In the genomic region with DNA sequence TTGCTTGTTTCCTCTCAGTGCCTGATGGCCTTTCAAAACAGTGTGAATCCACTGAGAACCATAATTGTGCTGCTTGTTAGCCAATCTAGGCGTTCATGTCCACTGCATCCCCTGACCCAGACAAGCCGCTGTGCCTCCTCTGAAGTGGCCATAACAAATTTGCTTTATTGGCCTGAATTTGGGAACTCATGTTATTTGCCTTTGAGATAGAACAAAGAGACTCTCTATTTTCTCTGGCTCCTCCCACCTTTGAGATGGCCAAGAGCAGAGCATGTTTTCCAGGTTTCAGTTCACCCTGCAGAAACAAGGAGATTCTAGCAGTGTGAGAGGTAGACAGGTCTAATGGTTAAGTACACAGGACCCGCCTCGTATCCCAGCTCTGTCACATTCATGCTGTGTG, we compare ENCODE assay signal across 20 cellular contexts.
DNase-seq lines count a peak whose midpoint lies in the region; ATAC-seq, FAIRE-seq and TF ChIP-seq lines count a peak whose summit lies in the region.
"Had no signal": no experiment of that assay in that cellular context is flagged by ENCODE, and none has a peak within 500 bp of the region (broad histone marks: within the 10 kb centered on the region; RNA-seq: fewer than 3 reads in every experiment).

No MANE protein-coding gene starts in this region.

- no peak overlapping the region for H3K27ac ChIP-seq in HepG2 (ENCODE audit: extremely low read length, insufficient read depth, low read length)
- no peak overlapping the region for H3K27ac ChIP-seq in right lobe of liver
- no peak overlapping the region for H3K27ac ChIP-seq in prostate gland
- H3K27ac ChIP-seq: A549 had no signal

- H3K27me3 ChIP-seq in HepG2 (ENCODE audit: control insufficient read depth in 1 of 2, insufficient read depth in 2 of 2, low read length in 2 of 2) = peaks cover 2 to 12% of the 10 kb centered on the region in 2 experiments; a peak in 2 of 5 replicates
- H3K27me3 ChIP-seq in right lobe of liver = no peaks in the 10 kb centered on the region
- no peaks in the 10 kb centered on the region for H3K27me3 ChIP-seq in prostate gland (replicated peaks; ENCODE audit: insufficient read depth)

- no peak for FAIRE-seq in HepG2 (lab: Jason Lieb, UNC)
- FAIRE-seq: A549, G401.6, GM12892 had no signal

- no peak overlapping the region for H3K4me2 ChIP-seq in HepG2 (ENCODE audit: low read depth, low read length)
- H3K4me2 ChIP-seq: A549 had no signal

- POLR2A ChIA-PET in HepG2 (lab: Yijun Ruan, JAX) = no interaction called here

- peak; percentile 66 for DNase-seq in HepG2 (ENCODE audit: low spot score)
- no peak for DNase-seq in right lobe of liver
- DNase-seq in globus pallidus (ENCODE audit: low spot score) = peak; percentile 9
- peak; percentile 21 for DNase-seq in prostate gland (ENCODE audit: low spot score)
- DNase-seq in NCI-H526 (lab: John Stamatoyannopoulos, UW) = no peak
- no peak for DNase-seq in AG20443 (ENCODE audit: low spot score)
- no peak for DNase-seq in NCI-H2029 (lab: John Stamatoyannopoulos, UW)
- DNase-seq: 8988T; ACHN; C1 segment of cervical spinal cord; Caco-2; CD4-positive, alpha-beta memory T cell; DMS153; DND-41; GOT3; H7; HCEC 1CT had no signal

- 3% methylated on average over 4 of the region's 4 CpGs for WGBS in HepG2 (ENCODE audit: low lambda C conversion rate)
- WGBS in right lobe of liver (ENCODE audit: insufficient coverage, low coverage, low lambda C conversion rate, missing lambda C conversion rate) = 75% methylated on average over 4 of the region's 4 CpGs
- WGBS in prostate gland = 48% methylated on average over 4 of the region's 4 CpGs

- no peak for TF ChIP-seq EP300 in HepG2 (IDR thresholded peaks at IDR 0.05; ENCODE audit: low read depth in 2 of 2, low read length in 2 of 2)
- TF ChIP-seq EP300 in HepG2 (CRISPR knock-in tag; IDR thresholded peaks at IDR 0.05; ENCODE audit: borderline replicate concordance) = no peak

- TF ChIP-seq POLR2A in HepG2 (IDR thresholded peaks at IDR 0.05; ENCODE audit: insufficient read depth in 1 of 2, low read depth in 2 of 2, low read length in 2 of 2) = no peak
- no peak for TF ChIP-seq POLR2A in right lobe of liver (IDR thresholded peaks at IDR 0.05)
- no peak for TF ChIP-seq POLR2A in prostate gland (IDR thresholded peaks at IDR 0.05)

- no peaks in the 10 kb centered on the region for H4K20me1 ChIP-seq in HepG2 (ENCODE audit: insufficient read depth, low read length)

- no peaks in the 10 kb centered on the region for H3K9me3 ChIP-seq in HepG2 (ENCODE audit: low read length)
- no peaks in the 10 kb centered on the region for H3K9me3 ChIP-seq in right lobe of liver
- H3K9me3 ChIP-seq in prostate gland = no peaks in the 10 kb centered on the region
- H3K9me3 ChIP-seq: A549, Caco-2 had no signal

- no peak overlapping the region for H3K9ac ChIP-seq in HepG2 (ENCODE audit: insufficient read depth, low read depth, low read length)

- ATAC-seq in HepG2 (no peak), right lobe of liver (no peak)
- ATAC-seq: A549 had no signal

- H3K36me3 ChIP-seq in HepG2 (replicated peaks in 1 of 2; ENCODE audit: control insufficient read depth in 1 of 2, insufficient read depth in 2 of 2, low read length in 2 of 2) = no peaks in the 10 kb centered on the region
- no peaks in the 10 kb centered on the region for H3K36me3 ChIP-seq in right lobe of liver
- H3K36me3 ChIP-seq in prostate gland = no peaks in the 10 kb centered on the region

- no peak for TF ChIP-seq RAD21 in HepG2 (CRISPR knock-in tag; IDR thresholded peaks at IDR 0.05)

- CTCF ChIA-PET in HepG2 (lab: Yijun Ruan, JAX; ENCODE audit: low intra/inter-chr PET ratio, low total read pairs) = no interaction called here

- no peaks in the 10 kb centered on the region for H3K79me2 ChIP-seq in HepG2 (ENCODE audit: insufficient read depth, low read length)

- H3K4me1 ChIP-seq in HepG2 (ENCODE audit: insufficient read depth, low read length) = peaks cover 14% of the 10 kb centered on the region
- H3K4me1 ChIP-seq in right lobe of liver = no peaks in the 10 kb centered on the region
- H3K4me1 ChIP-seq in prostate gland (replicated peaks) = no peaks in the 10 kb centered on the region
- H3K4me1 ChIP-seq: A549 had no signal

- H3K4me3 ChIP-seq in HepG2 (replicated peaks in 1 of 3; ENCODE audit: insufficient read depth in 1 of 3, low read depth in 2 of 3, low read length in 3 of 3) = no peak overlapping the region
- no peak overlapping the region for H3K4me3 ChIP-seq in right lobe of liver
- no peak overlapping the region for H3K4me3 ChIP-seq in prostate gland
- H3K4me3 ChIP-seq: A549 had no signal

- TF ChIP-seq CTCF in HepG2 (CRISPR knock-in tag; IDR thresholded peaks at IDR 0.05) = no peak
- no peak for TF ChIP-seq CTCF in right lobe of liver (IDR thresholded peaks at IDR 0.05)
- no peak for TF ChIP-seq CTCF in prostate gland (IDR thresholded peaks at IDR 0.05)

- intact Hi-C loops in HepG2 (cut with micrococcal nuclease; ENCODE audit: unreplicated experiment) = no loop called here
- intact Hi-C loops in right lobe of liver (cut with DNase I) = no loop called here
- intact Hi-C loops in prostate gland (cut with DNase I) = no loop called here

- in situ Hi-C loops in HepG2 (cut with HindIII; ENCODE audit: extremely low pct_ligation_motif_present, low pct_unique_long_range_greater_than_20kb) = no loop called here

- no peak overlapping the region for H2AFZ ChIP-seq in HepG2 (ENCODE audit: low read length)

- BruUV-seq in HepG2 (replicated peaks; lab: Mats Ljungman, UMichigan) = no TSS peak

TF ChIP-seq in HepG2, 621 proteins besides CTCF, POLR2A, EP300 and RAD21:
- no peak for TF ChIP-seq SOX13 (IDR thresholded peaks at IDR 0.05)
- TF ChIP-seq SOX13 (CRISPR knock-in tag; conservative IDR thresholded peaks at IDR 0.05 in 1 of 2, IDR thresholded peaks at IDR 0.05 in 1 of 2) = peak in 1 of 2 experiments; percentile 25; a peak in 1 of 4 replicates
- 0 out of 2 replicates have a peak, but pooled peaks have one; percentile 28 for TF ChIP-seq ZMYM2 (CRISPR knock-in tag; IDR thresholded peaks at IDR 0.05)
- TF ChIP-seq ZNF441 (CRISPR knock-in tag; IDR thresholded peaks at IDR 0.05; ENCODE audit: borderline replicate concordance) = no peak
- no peak for TF ChIP-seq JARID2 (CRISPR knock-in tag; IDR thresholded peaks at IDR 0.05; ENCODE audit: insufficient replicate concordance)
- TF ChIP-seq ZNF264 (CRISPR knock-in tag; IDR thresholded peaks at IDR 0.05) = no peak
- no peak for TF ChIP-seq SMAD3 (CRISPR knock-in tag; IDR thresholded peaks at IDR 0.05)
- no peak for TF ChIP-seq ZFAT (CRISPR knock-in tag; conservative IDR thresholded peaks at IDR 0.05)
- no peak for TF ChIP-seq NR2F6 (IDR thresholded peaks at IDR 0.05)
- no peak for TF ChIP-seq NR2F6 (CRISPR knock-in tag; IDR thresholded peaks at IDR 0.05)
- TF ChIP-seq HCFC1 (IDR thresholded peaks at IDR 0.05; ENCODE audit: low read depth, low read length) = no peak
- TF ChIP-seq ZBTB43 (CRISPR knock-in tag; conservative IDR thresholded peaks at IDR 0.05) = no peak
- 0 out of 2 replicates have a peak, but pooled peaks have one; percentile 41 for TF ChIP-seq ZMYM3 (CRISPR knock-in tag; IDR thresholded peaks at IDR 0.05)
- TF ChIP-seq ZNF557 (CRISPR knock-in tag; IDR thresholded peaks at IDR 0.05) = no peak
- TF ChIP-seq XBP1 (CRISPR knock-in tag; IDR thresholded peaks at IDR 0.05) = no peak
- TF ChIP-seq, protein P1, sequence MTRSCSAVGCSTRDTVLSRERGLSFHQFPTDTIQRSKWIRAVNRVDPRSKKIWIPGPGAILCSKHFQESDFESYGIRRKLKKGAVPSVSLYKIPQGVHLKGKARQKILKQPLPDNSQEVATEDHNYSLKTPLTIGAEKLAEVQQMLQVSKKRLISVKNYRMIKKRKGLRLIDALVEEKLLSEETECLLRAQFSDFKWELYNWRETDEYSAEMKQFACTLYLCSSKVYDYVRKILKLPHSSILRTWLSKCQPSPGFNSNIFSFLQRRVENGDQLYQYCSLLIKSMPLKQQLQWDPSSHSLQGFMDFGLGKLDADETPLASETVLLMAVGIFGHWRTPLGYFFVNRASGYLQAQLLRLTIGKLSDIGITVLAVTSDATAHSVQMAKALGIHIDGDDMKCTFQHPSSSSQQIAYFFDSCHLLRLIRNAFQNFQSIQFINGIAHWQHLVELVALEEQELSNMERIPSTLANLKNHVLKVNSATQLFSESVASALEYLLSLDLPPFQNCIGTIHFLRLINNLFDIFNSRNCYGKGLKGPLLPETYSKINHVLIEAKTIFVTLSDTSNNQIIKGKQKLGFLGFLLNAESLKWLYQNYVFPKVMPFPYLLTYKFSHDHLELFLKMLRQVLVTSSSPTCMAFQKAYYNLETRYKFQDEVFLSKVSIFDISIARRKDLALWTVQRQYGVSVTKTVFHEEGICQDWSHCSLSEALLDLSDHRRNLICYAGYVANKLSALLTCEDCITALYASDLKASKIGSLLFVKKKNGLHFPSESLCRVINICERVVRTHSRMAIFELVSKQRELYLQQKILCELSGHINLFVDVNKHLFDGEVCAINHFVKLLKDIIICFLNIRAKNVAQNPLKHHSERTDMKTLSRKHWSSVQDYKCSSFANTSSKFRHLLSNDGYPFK (CRISPR knock-in tag; IDR thresholded peaks at IDR 0.05; ENCODE audit: borderline replicate concordance) = no peak
- no peak for TF ChIP-seq IRX3 (CRISPR knock-in tag; IDR thresholded peaks at IDR 0.05; ENCODE audit: borderline replicate concordance, low read depth)
- TF ChIP-seq ZNF530 (CRISPR knock-in tag; IDR thresholded peaks at IDR 0.05; ENCODE audit: low read depth) = no peak
- 0 out of 2 replicates have a peak, but pooled peaks have one; percentile 19 for TF ChIP-seq RCOR2 (CRISPR knock-in tag; IDR thresholded peaks at IDR 0.05)
- no peak for TF ChIP-seq HNRNPL (IDR thresholded peaks at IDR 0.05; ENCODE audit: low read depth, low read length)
- no peak for TF ChIP-seq ZNF713 (CRISPR knock-in tag; IDR thresholded peaks at IDR 0.05)

Comparison
In these comparisons a context has a peak if more than half of its experiments do, and no peak if none do; other contexts are left out.
1. DNase-seq: peak in HepG2 (single experiment), globus pallidus (single experiment) and prostate gland (single experiment); none in right lobe of liver (0 of 3), NCI-H526 (0 of 2), AG20443 (single experiment) and NCI-H2029 (single experiment).